15 cellular contexts compared by ENCODE assay signal in genomic region chr6:158565482-158566040, GRCh38. TPM values are rescaled to one million over a fixed set of nuclear protein-coding genes. Genes with fewer than 3 reads are reported as not detected.
DNase-seq lines count a peak whose midpoint lies in the region; ATAC-seq, FAIRE-seq and TF ChIP-seq lines count a peak whose summit lies in the region.
"Had no signal": no experiment of that assay in that cellular context is flagged by ENCODE, and none has a peak within 500 bp of the region (broad histone marks: within the 10 kb centered on the region; RNA-seq: fewer than 3 reads in every experiment).

No MANE protein-coding gene starts in this region.

- no peaks in the 10 kb centered on the region for H3K9me3 Mint-ChIP-seq in CD8-positive, alpha-beta T cell
- H3K9me3 Mint-ChIP-seq in H9: no peaks in the 10 kb centered on the region
- H3K9me3 Mint-ChIP-seq in naive thymus-derived CD4-positive, alpha-beta T cell: no peaks in the 10 kb centered on the region

- no peak overlapping the region for H3K4me2 ChIP-seq in H9 (ENCODE audit: insufficient read depth, insufficient read length, low read length)

- intact Hi-C loops in CD8-positive, alpha-beta T cell (cut with DNase I, micrococcal nuclease): no loop called here
- intact Hi-C loops in naive thymus-derived CD4-positive, alpha-beta T cell (cut with micrococcal nuclease): loop anchor here in 1 of 2 donors (10.0 kb wide), 1 partner anchor 1291 kb away; no protein-coding TSS in a partner anchor
- intact Hi-C loops in head of caudate nucleus (cut with DNase I): no loop called here

- no peaks in the 10 kb centered on the region for H4K20me1 ChIP-seq in H9 (ENCODE audit: control insufficient read depth, insufficient read depth, insufficient read length)

- no peak overlapping the region for H2AFZ ChIP-seq in H9 (ENCODE audit: low read length)

- H3K27me3 ChIP-seq in CD8-positive, alpha-beta T cell (ENCODE audit: insufficient read depth, low read length): no peaks in the 10 kb centered on the region
- no peaks in the 10 kb centered on the region for H3K27me3 ChIP-seq in H9 (ENCODE audit: insufficient read depth, low read length)
- H3K27me3 ChIP-seq in bronchial epithelial cell (ENCODE audit: control insufficient read depth, insufficient read depth, low read length): no peaks in the 10 kb centered on the region
- no peaks in the 10 kb centered on the region for H3K27me3 ChIP-seq in naive thymus-derived CD4-positive, alpha-beta T cell (ENCODE audit: control insufficient read depth in 2 of 2, insufficient read depth in 2 of 2, low read length in 2 of 2)
- H3K27me3 ChIP-seq: esophagus squamous epithelium, SJSA1, suprapubic skin had no signal

- H3K56ac ChIP-seq in H9 (ENCODE audit: insufficient read length, low read depth, low read length): no peak overlapping the region

- H2BK20ac ChIP-seq in H9 (ENCODE audit: low read depth, low read length, poor library complexity, severe bottlenecking): no peak overlapping the region

- no peak overlapping the region for H4K5ac ChIP-seq in H9 (ENCODE audit: insufficient read length, low read depth, low read length)

- no peak overlapping the region for H2AK5ac ChIP-seq in H9 (ENCODE audit: insufficient read length, low read length)

- H3K36me3 Mint-ChIP-seq in CD8-positive, alpha-beta T cell: peaks cover 8% of the 10 kb centered on the region
- peaks cover 2 to 9% (median 2%) of the 10 kb centered on the region in 3 experiments; a peak in 5 of 7 replicates for H3K36me3 Mint-ChIP-seq in H9 (ENCODE audit: insufficient read depth in 1 of 3, low read depth in 3 of 3)
- H3K36me3 Mint-ChIP-seq in naive thymus-derived CD4-positive, alpha-beta T cell: peaks cover 0 to 16% (median 4%) of the 10 kb centered on the region in 5 donors

- no peak overlapping the region for H3K23ac ChIP-seq in H9 (ENCODE audit: insufficient read length, low read depth, low read length)

- H3K27me3 Mint-ChIP-seq in CD8-positive, alpha-beta T cell (ENCODE audit: low read depth): no peaks in the 10 kb centered on the region
- no peaks in the 10 kb centered on the region for H3K27me3 Mint-ChIP-seq in H9 (ENCODE audit: low read depth)
- peaks cover 0 to 2% (median 0%) of the 10 kb centered on the region in 5 donors for H3K27me3 Mint-ChIP-seq in naive thymus-derived CD4-positive, alpha-beta T cell

- peaks cover 3% of the 10 kb centered on the region for H3K79me1 ChIP-seq in H9 (ENCODE audit: insufficient read depth, low read depth, low read length, poor library complexity, severe bottlenecking)

- peaks cover 36% of the 10 kb centered on the region; the same call in 1 of the 2 replicates for H3K79me2 ChIP-seq in H9 (ENCODE audit: insufficient read depth, low read length)

- no CpG with 5 or more reads among the region's 14 CpGs for WGBS in H9 (ENCODE audit: extremely low coverage, insufficient read length, low lambda C conversion rate)

- no peak overlapping the region for H3K4me3 ChIP-seq in CD8-positive, alpha-beta T cell (ENCODE audit: low read depth, low read length)
- H3K4me3 ChIP-seq in bronchial epithelial cell (ENCODE audit: low read depth, low read length): no peak overlapping the region
- H3K4me3 ChIP-seq in naive thymus-derived CD4-positive, alpha-beta T cell (ENCODE audit: low read length): no peak overlapping the region
- H3K4me3 ChIP-seq: esophagus squamous epithelium, SJSA1, suprapubic skin had no signal

- no peak overlapping the region for H4K8ac ChIP-seq in H9 (replicated peaks; ENCODE audit: insufficient read length, low read depth, low read length)

- POLR2A ChIA-PET in CD8-positive, alpha-beta T cell (lab: Charles Lee): no interaction called here
- POLR2A ChIA-PET in naive thymus-derived CD4-positive, alpha-beta T cell (lab: Charles Lee): interaction anchor here (0.6 to 1.2 kb wide), 3 partner anchors 88 to 303 kb away, joined by 3 read pairs; no protein-coding TSS in a partner anchor

- peak overlapping the region; percentile 87 for H3K27ac Mint-ChIP-seq in CD8-positive, alpha-beta T cell
- H3K27ac Mint-ChIP-seq in H9: peak overlapping the region in 2 of 3 experiments; percentile 13 to 90; a peak in 4 of 7 replicates
- H3K27ac Mint-ChIP-seq in naive thymus-derived CD4-positive, alpha-beta T cell: peak overlapping the region in 8 of 9 donors; percentile 11 to 89 (median 64)

- H3K9me3 ChIP-seq in CD8-positive, alpha-beta T cell (ENCODE audit: low read length): no peaks in the 10 kb centered on the region
- H3K9me3 ChIP-seq in H9 (ENCODE audit: control insufficient read depth, low read depth, low read length): no peaks in the 10 kb centered on the region
- H3K9me3 ChIP-seq in naive thymus-derived CD4-positive, alpha-beta T cell (ENCODE audit: control insufficient read depth in 2 of 3, low read length in 3 of 3): no peaks in the 10 kb centered on the region
- H3K9me3 ChIP-seq: esophagus squamous epithelium, SJSA1, suprapubic skin had no signal

- no peak for TF ChIP-seq CTCF in CD8-positive, alpha-beta T cell (IDR thresholded peaks at IDR 0.05)
- TF ChIP-seq CTCF in H9 (conservative IDR thresholded peaks at IDR 0.05) (peak; percentile 57; the same call in 2 of the 3 replicates), bronchial epithelial cell (IDR thresholded peaks at IDR 0.05; ENCODE audit: insufficient read depth, low read length, severe bottlenecking) (peak; percentile 17)

- peaks cover 52% of the 10 kb centered on the region for H3K4me1 ChIP-seq in CD8-positive, alpha-beta T cell (ENCODE audit: insufficient read depth, low read length)
- H3K4me1 ChIP-seq in H9 (ENCODE audit: insufficient read depth, low read length): peaks cover 4% of the 10 kb centered on the region; the same call in 1 of the 2 replicates
- peaks cover 39 to 72% of the 10 kb centered on the region in 2 donors for H3K4me1 ChIP-seq in naive thymus-derived CD4-positive, alpha-beta T cell (ENCODE audit: control insufficient read depth in 2 of 2, insufficient read depth in 2 of 2, low read length in 2 of 2)

- CTCF ChIA-PET in CD8-positive, alpha-beta T cell (lab: Charles Lee): no interaction called here
- CTCF ChIA-PET in naive thymus-derived CD4-positive, alpha-beta T cell (lab: Charles Lee): interaction anchor here (1.5 to 1.7 kb wide), 2 partner anchors 40 to 344 kb away, joined by 3 read pairs; no protein-coding TSS in a partner anchor

- no peak overlapping the region for H3T11ph ChIP-seq in H9 (ENCODE audit: low read length)

- no peak overlapping the region for H2BK120ac ChIP-seq in H9 (ENCODE audit: low read depth, low read length, poor library complexity, severe bottlenecking)

- no peak overlapping the region for H3K14ac ChIP-seq in H9 (ENCODE audit: insufficient read depth, low read length)

- no peak overlapping the region for H3K9ac ChIP-seq in H9 (ENCODE audit: extremely low read depth, insufficient read length, low read length)

- no peak for DNase-seq in CD8-positive, alpha-beta T cell
- DNase-seq in H9 (no peak), bronchial epithelial cell (ENCODE audit: low read depth) (no peak), head of caudate nucleus (no peak), NCI-H1105 (lab: John Stamatoyannopoulos, UW) (no peak), cerebellar cortex (ENCODE audit: low spot score) (no peak)
- DNase-seq in naive thymus-derived CD4-positive, alpha-beta T cell: no peak
- DNase-seq: activated effector memory CD4-positive, alpha-beta T cell treated with Interleukin-2 at 50 U/mL for 16 hours; esophagus squamous epithelium; GF-D8; mammary epithelial cell; NCI-H1092 treated with DMSO at 0.1 percent for 48 hours; WERI-Rb-1 had no signal

- H3K23me2 ChIP-seq in H9 (ENCODE audit: insufficient read length, low read depth, low read length, poor library complexity, severe bottlenecking): no peaks in the 10 kb centered on the region

- H3K18ac ChIP-seq in H9 (ENCODE audit: insufficient read length, low read depth, low read length): no peak overlapping the region

- no peak for ATAC-seq in CD8-positive, alpha-beta T cell
- no peak for ATAC-seq in naive thymus-derived CD4-positive, alpha-beta T cell

- H3K4me3 Mint-ChIP-seq in CD8-positive, alpha-beta T cell: peak overlapping the region; percentile 66
- no peak overlapping the region for H3K4me3 Mint-ChIP-seq in H9
- peak overlapping the region in 4 of 10 donors; percentile 16 to 65 (median 34) for H3K4me3 Mint-ChIP-seq in naive thymus-derived CD4-positive, alpha-beta T cell

- no peak overlapping the region for H2BK12ac ChIP-seq in H9 (ENCODE audit: insufficient read length, low read depth, low read length)

- no peak overlapping the region for H3K4ac ChIP-seq in H9 (ENCODE audit: low read depth, low read length)

- peaks cover 85% of the 10 kb centered on the region for H3K4me1 Mint-ChIP-seq in CD8-positive, alpha-beta T cell (ENCODE audit: low read depth)
- H3K4me1 Mint-ChIP-seq in H9: peaks cover 43 to 55% of the 10 kb centered on the region in 2 experiments
- H3K4me1 Mint-ChIP-seq in naive thymus-derived CD4-positive, alpha-beta T cell: peaks cover 70 to 94% (median 84%) of the 10 kb centered on the region in 7 donors

- no peak overlapping the region for H2BK15ac ChIP-seq in H9 (ENCODE audit: low read depth, low read length)

- no peak overlapping the region for H2BK5ac ChIP-seq in H9 (ENCODE audit: insufficient read length, low read length)

- H4K91ac ChIP-seq in H9 (ENCODE audit: insufficient read length, low read depth, low read length): no peak overlapping the region

- no peak overlapping the region for H3K27ac ChIP-seq in CD8-positive, alpha-beta T cell (ENCODE audit: low read depth, low read length)
- H3K27ac ChIP-seq in H9 (ENCODE audit: insufficient read length, low read depth, low read length): no peak overlapping the region
- H3K27ac ChIP-seq in naive thymus-derived CD4-positive, alpha-beta T cell (ENCODE audit: low read depth, low read length): no peak overlapping the region
- H3K27ac ChIP-seq: esophagus squamous epithelium, SJSA1, suprapubic skin, WERI-Rb-1 had no signal

- H3K36me3 ChIP-seq in CD8-positive, alpha-beta T cell (ENCODE audit: insufficient read depth, low read length): no peaks in the 10 kb centered on the region
- H3K36me3 ChIP-seq in bronchial epithelial cell (ENCODE audit: control insufficient read depth, insufficient read depth, low read length): peaks cover 2% of the 10 kb centered on the region
- H3K36me3 ChIP-seq in naive thymus-derived CD4-positive, alpha-beta T cell (ENCODE audit: control insufficient read depth in 2 of 3, insufficient read depth in 3 of 3, low read length in 3 of 3): peaks cover 0 to 1% (median 0%) of the 10 kb centered on the region in 3 experiments
- H3K36me3 ChIP-seq: esophagus squamous epithelium, suprapubic skin had no signal

- no peak for FAIRE-seq in bronchial epithelial cell (lab: Jason Lieb, UNC)

RNA-seq across cellular contexts. Expression of gene TMEM181, which starts 5.7 kb away (rescaled TPM):
- total RNA-seq in CD8-positive, alpha-beta T cell: 10 to 100 TPM in 1 of 2 experiments, 1 to 10 TPM in 1; 9.3 to 10.3 TPM
- total RNA-seq in H9 (2021): 23.7 and 24.4 TPM in 2 replicates
- total RNA-seq in bronchial epithelial cell: 30.0 and 35.3 TPM in 2 replicates
- 10 to 100 TPM; 14.9 to 17.2 (median 16.5) TPM for total RNA-seq in naive thymus-derived CD4-positive, alpha-beta T cell
- 1 to 10 TPM; 1.9 to 3.6 TPM for polyA plus RNA-seq in naive thymus-derived CD4-positive, alpha-beta T cell
